Comparison of ENCODE assay signal across 8 cellular contexts in the genomic region with DNA sequence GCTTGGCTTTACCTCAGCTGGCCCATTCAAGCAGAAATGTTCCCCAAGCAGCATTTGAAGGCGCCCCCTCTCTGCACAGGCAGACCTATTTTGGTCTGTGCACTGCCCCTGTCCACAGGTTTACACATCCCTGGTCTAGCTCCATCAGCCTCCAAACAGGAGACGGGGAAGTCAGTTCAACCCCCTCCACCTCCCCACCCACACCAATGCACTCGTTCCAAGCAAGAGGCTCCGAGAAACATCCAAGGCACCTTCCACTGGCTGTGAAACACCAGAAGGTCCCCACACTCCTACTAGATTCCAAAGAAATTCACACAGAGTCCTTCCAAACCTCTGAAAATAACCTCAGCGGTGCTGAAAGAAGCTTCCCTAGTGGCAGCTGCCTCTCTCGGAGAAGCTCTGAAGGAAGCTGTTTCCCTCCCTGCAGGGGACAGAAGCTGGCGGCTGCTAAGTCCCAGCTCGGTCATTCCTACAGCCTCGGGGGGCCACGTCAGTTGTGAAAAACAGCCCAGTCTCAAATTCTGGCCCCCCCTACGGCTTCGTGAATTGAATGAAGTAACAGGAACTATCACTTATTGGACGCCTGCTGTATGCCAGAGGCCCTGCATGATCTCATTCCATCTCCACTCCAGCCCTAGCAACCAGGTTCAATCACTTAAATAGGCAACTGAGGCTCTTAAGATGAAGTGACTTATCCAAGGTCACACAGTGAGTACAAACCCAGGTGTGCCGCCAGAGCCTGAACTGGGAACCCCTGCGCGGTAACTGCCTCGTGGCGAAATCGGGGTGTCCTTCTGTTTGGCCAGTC. TPM values are rescaled to one million over a fixed set of nuclear protein-coding genes. Genes with fewer than 3 reads are reported as not detected.
DNase-seq lines count a peak whose midpoint lies in the region; ATAC-seq and TF ChIP-seq lines count a peak whose summit lies in the region.

No MANE protein-coding gene starts in this region.

- peak overlapping the region; percentile 83 to 88 for H3K4me3 ChIP-seq in ascending aorta
- peak overlapping the region; percentile 93 for H3K4me3 ChIP-seq in kidney epithelial cell (ENCODE audit: low read depth, low read length)
- peak overlapping the region; percentile 100 for H3K4me3 ChIP-seq in stomach smooth muscle (ENCODE audit: low read length in 2 of 2)

- intact Hi-C loops in ascending aorta (cut with DNase I) = loop anchor here (1.0 to 10.0 kb wide), 3 partner anchors 22 to 200 kb away; a partner anchor contains a TSS
- intact Hi-C loops in sciatic nerve (cut with DNase I) = loop anchor here (10.0 kb wide), 1 partner anchor 300 kb away; no protein-coding TSS in a partner anchor

- H3K9me3 ChIP-seq in ascending aorta (no peaks in the 10 kb centered on the region), stomach smooth muscle (ENCODE audit: control insufficient read depth in 2 of 2, low read length in 2 of 2) (no peaks in the 10 kb centered on the region)

- H3K9ac ChIP-seq in stomach smooth muscle (ENCODE audit: low read length in 2 of 2) = peak overlapping the region; percentile 95 to 100

- peak overlapping the region; percentile 95 to 100 for H3K27ac ChIP-seq in ascending aorta
- H3K27ac ChIP-seq in stomach smooth muscle (ENCODE audit: low read length) = peak overlapping the region; percentile 100

- TF ChIP-seq CTCF in ascending aorta (IDR thresholded peaks at IDR 0.05) (no peak), kidney epithelial cell (IDR thresholded peaks at IDR 0.05; ENCODE audit: insufficient read depth, low read length, poor library complexity, severe bottlenecking) (peak; percentile 15)

- ATAC-seq in GM18511 (IDR thresholded peaks at IDR 0.05; ENCODE audit: unreplicated experiment) (peak; percentile 1), GM21515 (IDR thresholded peaks at IDR 0.05; ENCODE audit: unreplicated experiment) (no peak), HG02642 (IDR thresholded peaks at IDR 0.05; ENCODE audit: poor library complexity, unreplicated experiment) (no peak), sciatic nerve (no peak)

- peak; percentile 67 for DNase-seq in HT-29 (ENCODE audit: low spot score)
- DNase-seq in ascending aorta (ENCODE audit: low spot score in 2 of 2) = no peak
- DNase-seq in kidney epithelial cell (ENCODE audit: low read depth) = no peak
- DNase-seq in sciatic nerve (ENCODE audit: low spot score) = no peak

- no peaks in the 10 kb centered on the region for H3K27me3 ChIP-seq in ascending aorta
- H3K27me3 ChIP-seq in kidney epithelial cell (ENCODE audit: control insufficient read depth, insufficient read depth, low read length) = no peaks in the 10 kb centered on the region
- H3K27me3 ChIP-seq in stomach smooth muscle (ENCODE audit: control insufficient read depth in 1 of 2, insufficient read depth in 2 of 2, low read length in 2 of 2) = no peaks in the 10 kb centered on the region

- H3K4me1 ChIP-seq in ascending aorta (peaks cover 7 to 18% of the 10 kb centered on the region in 2 donors), stomach smooth muscle (ENCODE audit: control insufficient read depth, insufficient read depth, low read length) (peaks cover 39% of the 10 kb centered on the region)

- H3K36me3 ChIP-seq in ascending aorta = peaks cover 0 to under 1% of the 10 kb centered on the region in 2 donors
- no peaks in the 10 kb centered on the region for H3K36me3 ChIP-seq in kidney epithelial cell (ENCODE audit: control insufficient read depth, insufficient read depth, low read length)
- peaks cover 3 to 4% of the 10 kb centered on the region in 2 donors for H3K36me3 ChIP-seq in stomach smooth muscle (ENCODE audit: control insufficient read depth in 2 of 2, insufficient read depth in 2 of 2, low read length in 2 of 2)

RNA-seq across cellular contexts. Expression of a gene that starts 0.8 kb away (rescaled TPM):
- total RNA-seq in HT-29 (2014; rRNA removed; shearing (Covaris generic)) = 10.2 and 10.7 TPM in 2 replicates
- total RNA-seq in ascending aorta = 7.6 TPM
- total RNA-seq in kidney epithelial cell = 3.9 and 5.1 TPM in 2 replicates
- 8.2 TPM for total RNA-seq in sciatic nerve

RNA-seq across cellular contexts. Expression of a gene that starts 21.7 kb away (rescaled TPM):
- total RNA-seq in HT-29 (2014; rRNA removed; shearing (Covaris generic)) = 62.4 and 95.2 TPM in 2 replicates
- total RNA-seq in ascending aorta (77.0 TPM), kidney epithelial cell (138 and 216 TPM in 2 replicates), sciatic nerve (80.5 TPM)
